16 cellular contexts compared by ENCODE assay signal in the genomic region with DNA sequence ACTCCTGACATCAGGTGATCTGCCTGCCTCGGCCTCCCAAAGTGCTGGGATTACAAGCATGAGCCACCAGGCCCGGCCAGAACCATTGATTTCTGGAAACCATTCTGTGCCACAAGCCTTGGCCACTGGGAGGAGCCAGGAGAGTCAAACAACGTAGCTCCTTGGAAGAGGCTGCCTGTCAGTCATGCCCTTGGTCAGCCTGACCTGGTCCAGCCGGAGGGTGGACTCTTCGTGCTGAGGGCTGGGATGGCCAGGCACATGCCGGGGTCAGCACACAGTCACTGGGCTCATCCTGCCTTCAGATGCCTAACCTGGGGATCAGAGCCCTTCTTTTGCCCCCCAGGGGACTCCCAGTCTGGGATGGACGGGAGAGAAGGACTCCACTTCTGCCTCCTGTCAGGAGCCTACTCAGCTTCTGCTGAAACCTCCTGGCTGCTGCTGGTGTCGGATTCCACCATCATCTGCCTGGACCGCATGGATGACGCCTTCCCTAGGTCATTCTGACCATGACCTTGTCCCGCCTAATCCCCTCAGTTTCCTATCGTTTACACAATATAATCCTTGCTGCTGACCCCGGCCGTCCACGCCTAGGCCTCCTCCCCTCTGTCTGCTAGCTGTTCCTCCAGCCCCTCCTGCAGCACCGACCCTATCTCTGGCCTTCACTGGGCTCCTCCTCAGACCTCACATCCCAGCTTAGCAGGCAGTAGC. TPM values are rescaled to one million over a fixed set of nuclear protein-coding genes. Genes with fewer than 3 reads are reported as not detected.
DNase-seq lines count a peak whose midpoint lies in the region; ATAC-seq and TF ChIP-seq lines count a peak whose summit lies in the region.
"Had no signal": no experiment of that assay in that cellular context is flagged by ENCODE, and none has a peak within 500 bp of the region (broad histone marks: within the 10 kb centered on the region; RNA-seq: fewer than 3 reads in every experiment).

No MANE protein-coding gene starts in this region.

- H3K4me3 Mint-ChIP-seq in progenitor cell of endocrine pancreas (ENCODE audit: low read depth) = no peak overlapping the region
- H3K4me3 Mint-ChIP-seq in activated T-helper 1 cell treated with anti-CD3 and anti-CD28 coated beads, Interleukin-12 subunit alpha, Interleukin-12 subunit beta, Interleukin-2, Interleukin-4 antibody, amounts not matched to agents 30 ng/mL and 10 ng/mL and 1 ng/mL, durations not matched to agents 14 hours and 24 hours and 36 hours = no peak overlapping the region

- peaks cover 7% of the 10 kb centered on the region for H3K9me3 Mint-ChIP-seq in progenitor cell of endocrine pancreas (ENCODE audit: low read depth)
- no peaks in the 10 kb centered on the region for H3K9me3 Mint-ChIP-seq in activated T-helper 1 cell treated with anti-CD3 and anti-CD28 coated beads, Interleukin-12 subunit alpha, Interleukin-12 subunit beta, Interleukin-2, Interleukin-4 antibody, amounts not matched to agents 30 ng/mL and 10 ng/mL and 1 ng/mL, durations not matched to agents 14 hours and 24 hours and 36 hours

- no peak overlapping the region for H3K4me3 ChIP-seq in fibroblast of lung (replicated peaks in 1 of 4; ENCODE audit: control extremely low read depth in 1 of 4, insufficient read depth in 1 of 4, low read depth in 3 of 4, low read length in 4 of 4)
- H3K4me3 ChIP-seq: lower lobe of right lung, pancreas had no signal

- CTCF ChIA-PET in RWPE1 (lab: Yijun Ruan, JAX) = interaction anchor here (0.7 kb wide), 1 partner anchor 82 kb away, joined by 3 read pairs; no protein-coding TSS in a partner anchor

- peaks cover 20% of the 10 kb centered on the region for H3K27me3 Mint-ChIP-seq in progenitor cell of endocrine pancreas
- H3K27me3 Mint-ChIP-seq in activated T-helper 1 cell treated with anti-CD3 and anti-CD28 coated beads, Interleukin-12 subunit alpha, Interleukin-12 subunit beta, Interleukin-2, Interleukin-4 antibody, amounts not matched to agents 30 ng/mL and 10 ng/mL and 1 ng/mL, durations not matched to agents 14 hours and 24 hours and 36 hours (ENCODE audit: insufficient read depth) = peaks cover 8% of the 10 kb centered on the region

- H3K9ac ChIP-seq in fibroblast of lung (ENCODE audit: insufficient read depth, low read length) = peak overlapping the region; percentile 20

- H4K20me1 ChIP-seq in fibroblast of lung (ENCODE audit: control insufficient read depth, extremely low read depth, insufficient read depth, low read length) = no peaks in the 10 kb centered on the region

- peaks cover 26% of the 10 kb centered on the region for H3K4me1 ChIP-seq in fibroblast of lung (ENCODE audit: control insufficient read depth, extremely low read depth, insufficient read depth, low read length)
- H3K4me1 ChIP-seq: pancreas had no signal

- no peaks in the 10 kb centered on the region for H3K27me3 ChIP-seq in fibroblast of lung (ENCODE audit: control insufficient read depth, insufficient read depth, low read length)
- H3K27me3 ChIP-seq: pancreas had no signal

- no peak overlapping the region for H2AFZ ChIP-seq in fibroblast of lung (ENCODE audit: low read length)

- intact Hi-C loops in activated T-helper 1 cell treated with anti-CD3 and anti-CD28 coated beads, Interleukin-12 subunit alpha, Interleukin-12 subunit beta, Interleukin-2, Interleukin-4 antibody, amounts not matched to agents 30 ng/mL and 10 ng/mL and 1 ng/mL, durations not matched to agents 14 hours and 24 hours and 36 hours (cut with micrococcal nuclease) = no loop called here

- no peak overlapping the region for H3K4me2 ChIP-seq in fibroblast of lung (ENCODE audit: extremely low read depth, insufficient read depth, low read length)

- H3K27ac Mint-ChIP-seq in progenitor cell of endocrine pancreas = no peak overlapping the region
- H3K27ac Mint-ChIP-seq in activated T-helper 1 cell treated with anti-CD3 and anti-CD28 coated beads, Interleukin-12 subunit alpha, Interleukin-12 subunit beta, Interleukin-2, Interleukin-4 antibody, amounts not matched to agents 30 ng/mL and 10 ng/mL and 1 ng/mL, durations not matched to agents 14 hours and 24 hours and 36 hours = no peak overlapping the region

- H3K4me1 Mint-ChIP-seq in progenitor cell of endocrine pancreas (ENCODE audit: low read depth) = peaks cover 7% of the 10 kb centered on the region
- H3K4me1 Mint-ChIP-seq in activated T-helper 1 cell treated with anti-CD3 and anti-CD28 coated beads, Interleukin-12 subunit alpha, Interleukin-12 subunit beta, Interleukin-2, Interleukin-4 antibody, amounts not matched to agents 30 ng/mL and 10 ng/mL and 1 ng/mL, durations not matched to agents 14 hours and 24 hours and 36 hours (ENCODE audit: low read depth) = no peaks in the 10 kb centered on the region

- no peaks in the 10 kb centered on the region for H3K9me3 ChIP-seq in fibroblast of lung (ENCODE audit: control insufficient read depth, insufficient read depth, low read depth, low read length)
- H3K9me3 ChIP-seq: pancreas had no signal

- no peak for TF ChIP-seq CTCF in RWPE1 (conservative IDR thresholded peaks at IDR 0.05; ENCODE audit: low read depth)
- TF ChIP-seq CTCF in fibroblast of lung (conservative IDR thresholded peaks at IDR 0.05 in 1 of 2, IDR thresholded peaks at IDR 0.05 in 1 of 2; ENCODE audit: low read depth in 1 of 2, low read length in 2 of 2) = peak; percentile 9 to 23
- TF ChIP-seq CTCF in progenitor cell of endocrine pancreas (IDR thresholded peaks at IDR 0.05; ENCODE audit: unreplicated experiment) = peak; percentile 11

- POLR2A ChIA-PET in RWPE1 (lab: Yijun Ruan, JAX; ENCODE audit: low non-redundant PET) = no interaction called here

- no peaks in the 10 kb centered on the region for H3K79me2 ChIP-seq in fibroblast of lung (ENCODE audit: control insufficient read depth, insufficient read depth, low read length)

- no peaks in the 10 kb centered on the region for H3K36me3 ChIP-seq in fibroblast of lung (ENCODE audit: control insufficient read depth, insufficient read depth, low read length)
- H3K36me3 ChIP-seq: lower lobe of right lung, pancreas had no signal

- DNase-seq in ELF-1 (ENCODE audit: low read depth, low spot score) (peak; percentile 42), RWPE1 (ENCODE audit: low spot score) (no peak), fibroblast of lung (ENCODE audit: low read depth in 2 of 2) (peak in 1 of 2 donors; percentile 22), progenitor cell of endocrine pancreas (ENCODE audit: low spot score, unreplicated experiment) (no peak), NOMO-1 treated with dmso at 0.1 percent for 144 hours (lab: John Stamatoyannopoulos, UW; ENCODE audit: unreplicated experiment) (no peak)
- no peak for DNase-seq in activated T-helper 1 cell treated with anti-CD3 and anti-CD28 coated beads, Interleukin-12 subunit alpha, Interleukin-12 subunit beta, Interleukin-2, Interleukin-4 antibody, amounts not matched to agents 30 ng/mL and 10 ng/mL and 1 ng/mL, durations not matched to agents 14 hours and 24 hours and 36 hours (ENCODE audit: low spot score)
- DNase-seq: activated CD4-positive, alpha-beta T cell treated with anti-CD3 and anti-CD28 coated beads, Interleukin-2, amount 50 U/mL, for 4 hours; KBM-7; lower lobe of right lung; NCI-H187; pancreas; stimulated activated CD4-positive, alpha-beta T cell treated with anti-CD3 and anti-CD28 coated beads, Interleukin-4, amount 100 ng/mL, for 24 hours had no signal

- H3K36me3 Mint-ChIP-seq in progenitor cell of endocrine pancreas (ENCODE audit: insufficient read depth) = no peaks in the 10 kb centered on the region
- H3K36me3 Mint-ChIP-seq in activated T-helper 1 cell treated with anti-CD3 and anti-CD28 coated beads, Interleukin-12 subunit alpha, Interleukin-12 subunit beta, Interleukin-2, Interleukin-4 antibody, amounts not matched to agents 30 ng/mL and 10 ng/mL and 1 ng/mL, durations not matched to agents 14 hours and 24 hours and 36 hours (ENCODE audit: low read depth) = no peaks in the 10 kb centered on the region

- ATAC-seq in HG03521 (IDR thresholded peaks at IDR 0.05; ENCODE audit: unreplicated experiment) (no peak), GM21447 (IDR thresholded peaks at IDR 0.05; ENCODE audit: unreplicated experiment) (no peak)
- ATAC-seq: lower lobe of right lung, pancreas had no signal

- H3K27ac ChIP-seq in RWPE1 (peak overlapping the region; percentile 30), fibroblast of lung (ENCODE audit: insufficient read depth, low read length) (peak overlapping the region; percentile 46)
- H3K27ac ChIP-seq: lower lobe of right lung, pancreas had no signal

RNA-seq across cellular contexts. Expression of a gene that starts 30.4 kb away (rescaled TPM):
- total RNA-seq in fibroblast of lung = not detected in 2 replicates
- not detected in 2 replicates for polyA plus RNA-seq in fibroblast of lung
- not detected in 2 replicates for polyA plus RNA-seq in fibroblast of lung (2012)
- not detected in 2 replicates for polyA minus RNA-seq in fibroblast of lung (ENCODE audit: low replicate concordance)
- total RNA-seq in progenitor cell of endocrine pancreas = not detected in 2 replicates
- total RNA-seq in activated T-helper 1 cell treated with anti-CD3 and anti-CD28 coated beads, Interleukin-12 subunit alpha, Interleukin-12 subunit beta, Interleukin-2, Interleukin-4 antibody, amounts not matched to agents 30 ng/mL and 10 ng/mL and 1 ng/mL, durations not matched to agents 14 hours and 24 hours and 36 hours = not detected in 2 replicates
- total RNA-seq: cerebellum, frontal cortex, lower lobe of right lung had no signal

RNA-seq across cellular contexts. Expression of a gene that starts 49.0 kb away (rescaled TPM):
- 4.9 and 15.7 TPM in 2 replicates for total RNA-seq in fibroblast of lung
- polyA plus RNA-seq in fibroblast of lung = 0.96 and 2.1 TPM in 2 replicates
- 3.2 and 6.0 TPM in 2 replicates for polyA plus RNA-seq in fibroblast of lung (2012)
- 1.0 and 9.9 TPM in 2 replicates for polyA minus RNA-seq in fibroblast of lung (ENCODE audit: low replicate concordance)
- 13.3 and 13.5 TPM in 2 replicates for total RNA-seq in progenitor cell of endocrine pancreas
- 1.2 and 1.8 TPM in 2 replicates for total RNA-seq in activated T-helper 1 cell treated with anti-CD3 and anti-CD28 coated beads, Interleukin-12 subunit alpha, Interleukin-12 subunit beta, Interleukin-2, Interleukin-4 antibody, amounts not matched to agents 30 ng/mL and 10 ng/mL and 1 ng/mL, durations not matched to agents 14 hours and 24 hours and 36 hours
